In the genomic region with DNA sequence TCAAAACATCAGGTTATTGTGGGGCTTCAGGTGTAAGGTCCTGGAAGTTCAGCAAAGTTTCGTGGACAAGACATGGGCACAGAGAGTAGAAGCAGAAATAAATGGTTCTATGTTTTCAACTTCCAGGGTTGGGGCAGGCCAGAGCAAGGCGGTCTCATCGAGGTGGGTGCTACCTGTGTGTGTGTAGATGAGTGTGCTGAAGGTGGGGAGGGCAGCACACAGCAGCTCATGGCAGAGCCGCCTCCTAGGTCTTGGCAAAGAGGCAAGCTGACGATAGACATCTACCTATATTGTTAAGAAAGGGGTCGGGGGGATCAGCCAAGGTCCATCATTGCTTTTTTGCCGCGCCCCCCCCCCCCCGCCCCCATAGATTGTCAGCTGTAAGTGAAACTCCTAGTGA, we compare ENCODE assay signal across 10 cellular contexts. TPM values are rescaled to one million over a fixed set of nuclear protein-coding genes. Genes with fewer than 3 reads are reported as not detected.
A peak's percentile ranks its signal among the peaks of the same experiment; 100 is the strongest.
DNase-seq lines count a peak whose midpoint lies in the region; ATAC-seq and TF ChIP-seq lines count a peak whose summit lies in the region.
"Had no signal": no experiment of that assay in that cellular context is flagged by ENCODE, and none has a peak within 500 bp of the region (broad histone marks: within the 10 kb centered on the region; RNA-seq: fewer than 3 reads in every experiment).

No MANE protein-coding gene starts in this region.

- peaks cover 37 to 80% (median 57%) of the 10 kb centered on the region in 4 donors for H3K4me1 Mint-ChIP-seq in CD4-positive, CD25-positive, alpha-beta regulatory T cell
- peaks cover 36% of the 10 kb centered on the region for H3K4me1 Mint-ChIP-seq in osteocyte (ENCODE audit: unreplicated experiment)

- peaks cover 4% of the 10 kb centered on the region for H3K27me3 Mint-ChIP-seq in CD4-positive, CD25-positive, alpha-beta regulatory T cell
- no peaks in the 10 kb centered on the region for H3K27me3 Mint-ChIP-seq in osteocyte (ENCODE audit: unreplicated experiment)

- H3K4me3 ChIP-seq in CD4-positive, CD25-positive, alpha-beta regulatory T cell (ENCODE audit: low read depth, low read length): no peak overlapping the region
- H3K4me3 ChIP-seq in colonic mucosa (no peak overlapping the region), mucosa of descending colon (no peak overlapping the region)

- no peaks in the 10 kb centered on the region for H3K9me3 ChIP-seq in CD4-positive, CD25-positive, alpha-beta regulatory T cell (ENCODE audit: control insufficient read depth in 2 of 2, low read length in 2 of 2)
- H3K9me3 ChIP-seq in KOPT-K1 (ENCODE audit: insufficient read depth, low read length, poor library complexity, severe bottlenecking): no peaks in the 10 kb centered on the region
- H3K9me3 ChIP-seq in colonic mucosa: no peaks in the 10 kb centered on the region
- no peaks in the 10 kb centered on the region for H3K9me3 ChIP-seq in mucosa of descending colon

- no peaks in the 10 kb centered on the region for H3K9me3 Mint-ChIP-seq in CD4-positive, CD25-positive, alpha-beta regulatory T cell
- H3K9me3 Mint-ChIP-seq in osteocyte (ENCODE audit: unreplicated experiment): no peaks in the 10 kb centered on the region

- H3K4me3 Mint-ChIP-seq in CD4-positive, CD25-positive, alpha-beta regulatory T cell: peak overlapping the region in 2 of 4 donors; percentile 5 to 86
- H3K4me3 Mint-ChIP-seq in osteocyte (ENCODE audit: unreplicated experiment): no peak overlapping the region

- H3K9ac ChIP-seq in colonic mucosa (ENCODE audit: low read depth in 2 of 2, low read length in 2 of 2): peak overlapping the region in 1 of 2 donors; percentile 43

- TF ChIP-seq CTCF in colonic mucosa (IDR thresholded peaks at IDR 0.05) (no peak), osteocyte (IDR thresholded peaks at IDR 0.05) (no peak), mucosa of descending colon (IDR thresholded peaks at IDR 0.05) (no peak)

- H3K36me3 ChIP-seq in CD4-positive, CD25-positive, alpha-beta regulatory T cell (ENCODE audit: control insufficient read depth, insufficient read depth, low read length): peaks cover 15% of the 10 kb centered on the region
- H3K36me3 ChIP-seq in KOPT-K1 (ENCODE audit: insufficient read depth, low read length) (peaks cover 62% of the 10 kb centered on the region), colonic mucosa (peaks cover under 1% of the 10 kb centered on the region), mucosa of descending colon (ENCODE audit: low read depth) (no peaks in the 10 kb centered on the region)

- intact Hi-C loops in colonic mucosa (cut with DNase I) (no loop called here), mucosa of descending colon (cut with DNase I, micrococcal nuclease) (no loop called here)

- peak overlapping the region; percentile 69 for H3K27ac ChIP-seq in CD4-positive, CD25-positive, alpha-beta regulatory T cell (ENCODE audit: insufficient read depth, low read length, poor library complexity, severe bottlenecking)
- peak overlapping the region; percentile 68 for H3K27ac ChIP-seq in KOPT-K1 (ENCODE audit: low read depth, low read length, poor library complexity, severe bottlenecking)
- H3K27ac ChIP-seq in colonic mucosa: peak overlapping the region; percentile 89

- H3K27me3 ChIP-seq in CD4-positive, CD25-positive, alpha-beta regulatory T cell (ENCODE audit: control insufficient read depth, insufficient read depth, low read length): no peaks in the 10 kb centered on the region
- no peaks in the 10 kb centered on the region for H3K27me3 ChIP-seq in colonic mucosa

- H3K27ac Mint-ChIP-seq in CD4-positive, CD25-positive, alpha-beta regulatory T cell: peak overlapping the region; percentile 37 to 93 (median 87)
- H3K27ac Mint-ChIP-seq in osteocyte (ENCODE audit: unreplicated experiment): peak overlapping the region; percentile 95

- H3K4me1 ChIP-seq in CD4-positive, CD25-positive, alpha-beta regulatory T cell (ENCODE audit: control insufficient read depth, insufficient read depth, low read length, poor library complexity, severe bottlenecking): peaks cover 64% of the 10 kb centered on the region
- H3K4me1 ChIP-seq in colonic mucosa: peaks cover 29% of the 10 kb centered on the region
- H3K4me1 ChIP-seq in mucosa of descending colon (ENCODE audit: low read depth): peaks cover 45% of the 10 kb centered on the region

- no peak for ATAC-seq in CD4-positive, CD25-positive, alpha-beta regulatory T cell (ENCODE audit: low read depth in 2 of 2)
- ATAC-seq in GM18907 (IDR thresholded peaks at IDR 0.05; ENCODE audit: unreplicated experiment) (no peak), HG03354 (IDR thresholded peaks at IDR 0.05; ENCODE audit: poor library complexity, severe bottlenecking, unreplicated experiment) (no peak), mucosa of descending colon (no peak)

- DNase-seq in CD4-positive, CD25-positive, alpha-beta regulatory T cell: no peak
- DNase-seq in colonic mucosa (no peak), osteocyte (ENCODE audit: extremely low spot score, unreplicated experiment) (no peak), mucosa of descending colon (no peak)
- no peak for DNase-seq in stimulated activated naive CD4-positive, alpha-beta T cell (lab: John Stamatoyannopoulos, UW)
- DNase-seq: activated naive CD4-positive, alpha-beta T cell; NCI-H446 treated with DMSO at 0.1 percent for 48 hours had no signal

- peaks cover 14% of the 10 kb centered on the region for H3K36me3 Mint-ChIP-seq in CD4-positive, CD25-positive, alpha-beta regulatory T cell
- peaks cover 12% of the 10 kb centered on the region for H3K36me3 Mint-ChIP-seq in osteocyte (ENCODE audit: unreplicated experiment)

RNA-seq across cellular contexts. Expression of a gene that starts 3.8 kb away (rescaled TPM):
- 15.3 TPM for total RNA-seq in CD4-positive, CD25-positive, alpha-beta regulatory T cell
- 10 to 100 TPM in 2 of 4 donors, 1 to 10 TPM in 2; 5.1 to 12.8 (median 10.1) TPM for polyA plus RNA-seq in CD4-positive, CD25-positive, alpha-beta regulatory T cell
- total RNA-seq in colonic mucosa (10 to 100 TPM; 32.9 to 39.5 TPM), osteocyte (47.8 and 49.5 TPM in 2 replicates), mucosa of descending colon (10 to 100 TPM; 23.4 to 33.1 (median 29.5) TPM)

RNA-seq across cellular contexts. Expression of a gene that starts 3.9 kb away (rescaled TPM):
- total RNA-seq in CD4-positive, CD25-positive, alpha-beta regulatory T cell: 60.6 TPM
- 100 to 1,000 TPM; 185 to 210 (median 192) TPM for polyA plus RNA-seq in CD4-positive, CD25-positive, alpha-beta regulatory T cell
- 100 to 1,000 TPM; 245 to 396 TPM for total RNA-seq in colonic mucosa
- total RNA-seq in osteocyte: 98.8 and 102 TPM in 2 replicates
- total RNA-seq in mucosa of descending colon: 100 to 1,000 TPM; 149 to 277 (median 171) TPM

RNA-seq across cellular contexts. Expression of a gene that starts 12.0 kb away (rescaled TPM):
- 8.7 TPM for total RNA-seq in CD4-positive, CD25-positive, alpha-beta regulatory T cell
- 1 to 10 TPM in 1 of 4 donors, under 1 TPM in 3; 0.36 to 2.8 (median 0.84) TPM for polyA plus RNA-seq in CD4-positive, CD25-positive, alpha-beta regulatory T cell
- 10 to 100 TPM in 1 of 2 donors, 1 to 10 TPM in 1; 9.3 to 36.4 TPM for total RNA-seq in colonic mucosa
- total RNA-seq in osteocyte: 10.7 and 11.1 TPM in 2 replicates
- total RNA-seq in mucosa of descending colon: 10 to 100 TPM; 10.3 to 19.4 (median 10.9) TPM

RNA-seq across cellular contexts. Expression of a gene that starts 51.8 kb away (rescaled TPM):
- total RNA-seq in CD4-positive, CD25-positive, alpha-beta regulatory T cell: 77.9 TPM
- 100 to 1,000 TPM; 227 to 289 (median 240) TPM for polyA plus RNA-seq in CD4-positive, CD25-positive, alpha-beta regulatory T cell
- total RNA-seq in colonic mucosa (100 to 1,000 TPM; 137 to 185 TPM), osteocyte (102 and 109 TPM in 2 replicates), mucosa of descending colon (100 to 1,000 TPM in 2 of 3 donors, 10 to 100 TPM in 1; 91.9 to 150 (median 139) TPM)

RNA-seq across cellular contexts. Expression of a gene that starts 58.0 kb away (rescaled TPM):
- total RNA-seq in CD4-positive, CD25-positive, alpha-beta regulatory T cell: 93.3 TPM
- 10 to 100 TPM; 40.1 to 59.8 (median 52.7) TPM for polyA plus RNA-seq in CD4-positive, CD25-positive, alpha-beta regulatory T cell
- total RNA-seq in colonic mucosa (10 to 100 TPM in 1 of 2 donors, 1 to 10 TPM in 1; 9.1 to 10.1 TPM), osteocyte (6.2 and 7.4 TPM in 2 replicates), mucosa of descending colon (10 to 100 TPM; 11.1 to 15.2 (median 11.7) TPM)
